ENCODE assay signal across 8 cellular contexts in genomic region chr10:104127411-104127810, GRCh38. TPM values are rescaled to one million over a fixed set of nuclear protein-coding genes. Genes with fewer than 3 reads are reported as not detected.
DNase-seq lines count a peak whose midpoint lies in the region; ATAC-seq, FAIRE-seq and TF ChIP-seq lines count a peak whose summit lies in the region.

No MANE protein-coding gene starts in this region.

- no peaks in the 10 kb centered on the region for H3K36me3 ChIP-seq in cardiac muscle cell

- no peak overlapping the region for H3K27ac Mint-ChIP-seq in type B pancreatic cell

- no peak for FAIRE-seq in HTR-8/SVneo (lab: Jason Lieb, UNC)

- ATAC-seq in GM18520 (IDR thresholded peaks at IDR 0.05; ENCODE audit: unreplicated experiment), result no peak
- ATAC-seq in GM18870 (IDR thresholded peaks at IDR 0.05; ENCODE audit: unreplicated experiment), result no peak

- H3K36me3 Mint-ChIP-seq in type B pancreatic cell, result peaks cover 12% of the 10 kb centered on the region

- intact Hi-C loops in cardiac septum (cut with DNase I), result loop anchor here (10.0 kb wide), 2 partner anchors 137 to 227 kb away; partner anchors contain the start of genes CFAP58 and GSTO2

- DNase-seq in cardiac muscle cell (ENCODE audit: low read depth in 1 of 2, low spot score in 1 of 2), result peak in 1 of 2 donors; percentile 13
- no peak for DNase-seq in cardiac septum (ENCODE audit: low spot score)
- DNase-seq in NCI-H748 treated with DMSO at 0.1 percent for 48 hours (lab: John Stamatoyannopoulos, UW), result peak; percentile 4
- no peak for DNase-seq in fibroblast of villous mesenchyme (ENCODE audit: low read depth)
- no peak for DNase-seq in type B pancreatic cell (ENCODE audit: extremely low spot score, unreplicated experiment)
- no peak for DNase-seq in HTR-8/SVneo (ENCODE audit: insufficient read length, low spot score)

- no peaks in the 10 kb centered on the region for H3K27me3 ChIP-seq in cardiac muscle cell

- peaks cover 4% of the 10 kb centered on the region for H3K4me1 ChIP-seq in cardiac muscle cell (ENCODE audit: low read depth)

- no peaks in the 10 kb centered on the region for H3K9me3 Mint-ChIP-seq in type B pancreatic cell

- peaks cover 11% of the 10 kb centered on the region for H3K4me1 Mint-ChIP-seq in type B pancreatic cell (ENCODE audit: unreplicated experiment)

- H3K4me3 ChIP-seq in cardiac muscle cell (no peak overlapping the region), fibroblast of villous mesenchyme (ENCODE audit: low read depth, low read length) (no peak overlapping the region)

- peak; percentile 4 for TF ChIP-seq CTCF in cardiac muscle cell (IDR thresholded peaks at IDR 0.05; ENCODE audit: low read depth, low read length)
- TF ChIP-seq CTCF in fibroblast of villous mesenchyme (IDR thresholded peaks at IDR 0.05; ENCODE audit: insufficient read depth, low read depth, low read length), result peak; percentile 14
- TF ChIP-seq CTCF in type B pancreatic cell (conservative IDR thresholded peaks at IDR 0.05), result peak; percentile 50

- no peaks in the 10 kb centered on the region for H3K9me3 ChIP-seq in cardiac muscle cell (ENCODE audit: low read depth)

- no peak overlapping the region for H3K4me3 Mint-ChIP-seq in type B pancreatic cell

- H3K27ac ChIP-seq in cardiac muscle cell, result no peak overlapping the region

- no peaks in the 10 kb centered on the region for H3K27me3 Mint-ChIP-seq in type B pancreatic cell

RNA-seq across cellular contexts. Expression of gene SFR1, which starts 5.4 kb away (rescaled TPM):
- total RNA-seq in cardiac muscle cell, result 5.5 and 8.7 TPM in 2 replicates
- 10.0 and 10.7 TPM in 2 replicates for polyA plus RNA-seq in cardiac muscle cell
- 7.2 TPM for total RNA-seq in cardiac septum
- 6.1 and 8.2 TPM in 2 replicates for total RNA-seq in fibroblast of villous mesenchyme
- 9.1 and 11.6 TPM in 2 replicates for total RNA-seq in type B pancreatic cell (ENCODE audit: low replicate concordance)

RNA-seq across cellular contexts. Expression of gene COL17A1, which starts 41.7 kb away (rescaled TPM):
- total RNA-seq in cardiac muscle cell (not detected in 2 replicates), cardiac septum (0.22 TPM), fibroblast of villous mesenchyme (not detected in 2 replicates), type B pancreatic cell (ENCODE audit: low replicate concordance) (14.5 and 94.1 TPM in 2 replicates)
- polyA plus RNA-seq in cardiac muscle cell, result 0.18 TPM in 1 of 2 replicates, not detected in the other

Comparison
In these comparisons a context has a peak if more than half of its experiments do, and no peak if none do; other contexts are left out.
1. RNA of gene COL17A1, which starts 41.7 kb away (total RNA-seq): 14.5 to 94.1 TPM in type B pancreatic cell; 0.22 TPM in cardiac septum (single experiment), not detected in cardiac muscle cell and not detected in fibroblast of villous mesenchyme; every median in the first group is over 10 times any median in the second.
2. Peak in every context shown above with its lines, with median percentiles within 50 percentile points of each other: CTCF ChIP-seq.